Comparison of ENCODE assay signal across 9 cellular contexts in the genomic region with DNA sequence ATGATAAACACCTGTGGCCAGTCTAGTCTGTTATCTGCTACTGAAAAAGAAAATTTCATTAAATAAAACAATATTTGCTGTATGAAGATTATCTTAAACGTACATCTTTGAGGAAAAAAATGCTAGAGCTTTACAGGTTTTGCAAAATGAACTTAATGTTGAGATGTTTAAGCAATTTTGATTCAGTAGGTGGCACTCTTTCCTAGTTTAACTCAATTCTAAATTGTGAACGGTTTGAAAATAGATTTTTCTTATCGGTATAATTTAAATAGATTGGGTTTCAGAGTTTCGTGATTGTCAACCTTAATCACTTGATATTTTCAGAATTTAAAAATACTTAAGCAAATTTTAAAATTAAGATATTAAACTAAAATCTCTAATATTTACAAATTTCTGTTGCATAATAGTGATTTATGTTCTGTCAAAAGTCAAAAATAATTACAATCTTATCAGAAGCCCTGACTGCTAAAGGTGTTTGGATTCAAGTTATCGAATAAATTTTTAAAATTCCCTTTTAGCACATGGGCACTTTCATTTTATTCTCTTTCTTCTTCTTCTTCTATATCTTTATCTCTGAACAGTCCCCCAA. TPM values are rescaled to one million over a fixed set of nuclear protein-coding genes. Genes with fewer than 3 reads are reported as not detected.
DNase-seq lines count a peak whose midpoint lies in the region; ATAC-seq and TF ChIP-seq lines count a peak whose summit lies in the region.
"Had no signal": no experiment of that assay in that cellular context is flagged by ENCODE, and none has a peak within 500 bp of the region (broad histone marks: within the 10 kb centered on the region; RNA-seq: fewer than 3 reads in every experiment).

No MANE protein-coding gene starts in this region.

- H3K27me3 ChIP-seq in A673 (replicated peaks; ENCODE audit: insufficient read depth, low read depth, low read length, poor library complexity) (no peaks in the 10 kb centered on the region), mammary epithelial cell (ENCODE audit: insufficient read depth, low read length) (no peaks in the 10 kb centered on the region)

- DNase-seq in A673 (ENCODE audit: low spot score), result peak; percentile 60
- peak; percentile 49 for DNase-seq in NCI-H774 (lab: John Stamatoyannopoulos, UW)
- no peak for DNase-seq in mammary epithelial cell
- peak; percentile 68 for DNase-seq in medulla oblongata (ENCODE audit: extremely low spot score)
- DNase-seq in D341Med (ENCODE audit: low spot score), result no peak

- H3K4me3 ChIP-seq in A673 (ENCODE audit: low read depth, low read length, poor library complexity, severe bottlenecking), result no peak overlapping the region
- no peak overlapping the region for H3K4me3 ChIP-seq in mammary epithelial cell (replicated peaks in 1 of 3; ENCODE audit: insufficient read depth in 1 of 3, low read depth in 2 of 3, low read length in 3 of 3)
- H3K4me3 ChIP-seq: HAP-1 had no signal

- no peaks in the 10 kb centered on the region for H3K79me2 ChIP-seq in mammary epithelial cell (ENCODE audit: insufficient read depth, low read length)

- BruUV-seq in A673 (replicated peaks; lab: Mats Ljungman, UMichigan) (no TSS peak), mammary epithelial cell (replicated peaks; lab: Mats Ljungman, UMichigan) (no TSS peak)

- TF ChIP-seq CTCF in A673 (conservative IDR thresholded peaks at IDR 0.05; ENCODE audit: low read depth, low read length), result peak; percentile 62
- peak; percentile 39; the same call in 2 of the 3 replicates for TF ChIP-seq CTCF in GM12872 (IDR thresholded peaks at IDR 0.05; ENCODE audit: insufficient read depth, low read depth, low read length)
- peak; percentile 32 to 50 for TF ChIP-seq CTCF in mammary epithelial cell (conservative IDR thresholded peaks at IDR 0.05 in 1 of 2, IDR thresholded peaks at IDR 0.05 in 1 of 2; ENCODE audit: extremely low read depth in 1 of 2, insufficient read depth in 1 of 2, low read depth in 1 of 2, low read length in 2 of 2)

- H3K36me3 ChIP-seq in A673 (ENCODE audit: insufficient read depth, low read length, poor library complexity, severe bottlenecking) (no peaks in the 10 kb centered on the region), mammary epithelial cell (ENCODE audit: insufficient read depth, low read length) (no peaks in the 10 kb centered on the region)
- H3K36me3 ChIP-seq: HAP-1 had no signal

- CTCF ChIA-PET in A673 (lab: Charles Lee) (interaction anchor here (0.5 kb wide), 1 partner anchor 421 kb away, joined by 3 read pairs; no protein-coding TSS in a partner anchor), mammary epithelial cell (lab: Charles Lee; ENCODE audit: low non-redundant PET) (no interaction called here)

- no peak overlapping the region for H3K9ac ChIP-seq in mammary epithelial cell (ENCODE audit: insufficient read depth, low read length)

- ATAC-seq in HG02884 (IDR thresholded peaks at IDR 0.05; ENCODE audit: unreplicated experiment) (no peak), HG02840 (IDR thresholded peaks at IDR 0.05; ENCODE audit: low FRiP score, unreplicated experiment) (no peak)

- H3K4me1 ChIP-seq in A673 (ENCODE audit: insufficient read depth, low read length, poor library complexity, severe bottlenecking), result no peaks in the 10 kb centered on the region
- no peaks in the 10 kb centered on the region for H3K4me1 ChIP-seq in mammary epithelial cell (ENCODE audit: insufficient read depth, low read length)
- H3K4me1 ChIP-seq: HAP-1 had no signal

- no peak overlapping the region for H2AFZ ChIP-seq in mammary epithelial cell (ENCODE audit: low read depth, low read length)

- H4K20me1 ChIP-seq in mammary epithelial cell (ENCODE audit: insufficient read depth, low read length), result no peaks in the 10 kb centered on the region

- POLR2A ChIA-PET in A673 (lab: Charles Lee; ENCODE audit: low non-redundant PET), result interaction anchor here (0.6 kb wide), 1 partner anchor 285 kb away, joined by 4 read pairs; no protein-coding TSS in a partner anchor

- H3K9me3 ChIP-seq in A673 (ENCODE audit: low read depth, low read length, poor library complexity, severe bottlenecking) (no peaks in the 10 kb centered on the region), mammary epithelial cell (replicated peaks; ENCODE audit: insufficient read depth, low read length) (no peaks in the 10 kb centered on the region)
- H3K9me3 ChIP-seq: HAP-1 had no signal

- intact Hi-C loops in A673 (cut with micrococcal nuclease; ENCODE audit: unreplicated experiment) (loop anchor here (2.0 to 10.0 kb wide), 2 partner anchors 124 to 512 kb away; a partner anchor contains a TSS), mammary epithelial cell (cut with micrococcal nuclease) (loop anchor here (1.0 to 10.0 kb wide), 5 partner anchors 124 to 520 kb away; a partner anchor contains a TSS)

- in situ Hi-C loops in mammary epithelial cell (cut with MboI; ENCODE audit: low sequenced_read_pairs in 2 of 2), result loop anchor here (10.0 kb wide), 1 partner anchor 514 kb away; no protein-coding TSS in a partner anchor

- H3K27ac ChIP-seq in A673 (ENCODE audit: low read depth, low read length, poor library complexity, severe bottlenecking), result no peak overlapping the region
- no peak overlapping the region for H3K27ac ChIP-seq in mammary epithelial cell (ENCODE audit: insufficient read depth, low read depth, low read length)

- dilution Hi-C loops in mammary epithelial cell (cut with HindIII; ENCODE audit: low sequenced_read_pairs), result no loop called here

- H3K4me2 ChIP-seq in mammary epithelial cell (ENCODE audit: insufficient read depth, low read depth, low read length), result no peak overlapping the region

- 3% methylated on average over 5 of the region's 5 CpGs for WGBS in mammary epithelial cell (ENCODE audit: low coverage, missing lambda C conversion rate)

RNA-seq across cellular contexts. Expression of a gene that starts 7.0 kb away (rescaled TPM):
- total RNA-seq in A673 (2021), result 30.3 and 34.4 TPM in 2 replicates
- total RNA-seq in mammary epithelial cell, result 10 to 100 TPM; 22.0 to 30.7 TPM
- 17.2 TPM for polyA plus RNA-seq in mammary epithelial cell
- polyA minus RNA-seq in mammary epithelial cell, result 93.1 TPM

RNA-seq across cellular contexts. Expression of a gene that starts 47.0 kb away (rescaled TPM):
- 117 and 127 TPM in 2 replicates for total RNA-seq in A673 (2021)
- 10 to 100 TPM; 46.5 to 69.1 TPM for total RNA-seq in mammary epithelial cell
- 16.2 TPM for polyA plus RNA-seq in mammary epithelial cell
- 26.2 TPM for polyA minus RNA-seq in mammary epithelial cell

Comparison
In these comparisons a context has a peak if more than half of its experiments do, and no peak if none do; other contexts are left out.
1. DNase-seq: peak in A673 (single experiment), NCI-H774 (single experiment) and medulla oblongata (single experiment); none in mammary epithelial cell (single experiment) and D341Med (single experiment).
2. Peak in every context shown above with its lines, with median percentiles within 50 percentile points of each other: CTCF ChIP-seq.